In the genomic region with DNA sequence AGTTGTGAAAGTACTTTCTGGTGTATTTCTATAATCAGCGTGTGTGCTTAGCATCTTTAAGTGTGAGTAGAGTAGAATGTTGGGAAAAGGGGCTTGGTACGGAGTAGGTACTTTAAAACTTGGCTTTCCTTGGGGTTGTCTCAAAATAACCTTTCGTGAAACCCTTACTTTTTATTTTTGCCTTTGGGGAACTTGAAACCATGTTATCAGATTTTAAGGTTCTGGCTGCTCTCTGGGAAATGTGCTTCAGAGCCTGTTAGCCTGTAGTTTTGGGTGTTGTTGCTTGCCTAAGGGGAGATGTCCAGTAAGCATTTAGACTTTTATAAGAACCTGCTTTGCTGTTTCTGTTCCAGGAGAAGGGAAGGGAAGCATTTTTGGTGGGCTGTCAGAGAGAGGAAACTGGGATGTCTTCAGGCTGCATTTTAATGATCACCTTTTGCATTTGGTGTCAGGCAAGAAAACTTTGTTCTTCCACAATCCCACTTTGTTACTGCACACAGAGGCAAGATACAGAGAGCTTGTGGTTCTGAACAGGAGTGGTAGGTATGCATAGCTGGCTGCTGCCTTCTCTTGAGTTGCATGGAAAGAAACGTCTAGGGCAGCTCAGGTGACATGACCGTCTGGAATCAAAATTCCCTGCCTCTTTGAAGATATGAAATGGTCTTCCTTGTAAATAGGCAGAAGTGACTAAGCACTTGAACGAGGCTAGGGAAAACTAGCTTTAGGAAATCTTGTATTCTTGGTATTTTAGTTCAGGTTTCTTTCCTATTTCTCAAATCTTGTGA, we compare ENCODE assay signal across 9 cellular contexts. TPM values are rescaled to one million over a fixed set of nuclear protein-coding genes. Genes with fewer than 3 reads are reported as not detected.
A peak's percentile ranks its signal among the peaks of the same experiment; 100 is the strongest.
DNase-seq lines count a peak whose midpoint lies in the region; ATAC-seq, FAIRE-seq and TF ChIP-seq lines count a peak whose summit lies in the region.
"Had no signal": no experiment of that assay in that cellular context is flagged by ENCODE, and none has a peak within 500 bp of the region (broad histone marks: within the 10 kb centered on the region; RNA-seq: fewer than 3 reads in every experiment).

No MANE protein-coding gene starts in this region.

- H2BK15ac ChIP-seq in H1 (ENCODE audit: low read length): no peak overlapping the region

- WGBS in H1 (ENCODE audit: extremely low coverage in 1 of 2, insufficient coverage in 1 of 2, insufficient read length in 1 of 2, insufficient replicate concordance in 2 of 2, low coverage in 1 of 2, low lambda C conversion rate in 2 of 2, missing lambda C conversion rate in 1 of 2), 2 experiments: 73% methylated on average over 6 of the region's 6 CpGs; no CpG with 5 or more reads in 1 of the 2 experiments

- POLR2A ChIA-PET in OCI-LY7 (lab: Charles Lee): interaction anchor here (0.6 to 1.8 kb wide), 6 partner anchors 13 to 266 kb away, joined by 3 to 6 read pairs (median 4); partner anchors contain the start of gene NUP88
- POLR2A ChIA-PET in H1 (lab: Charles Lee; ENCODE audit: partially characterized antibody): interaction anchor here (0.8 kb wide), 1 partner anchor 157 kb away, joined by 3 read pairs; no protein-coding TSS in a partner anchor

- peak overlapping the region; percentile 18 for H3K27ac Mint-ChIP-seq in progenitor cell of endocrine pancreas

- BruUV-seq in OCI-LY7 (replicated peaks; lab: Mats Ljungman, UMichigan): TSS peak; percentile 56

- no peak overlapping the region for H4K91ac ChIP-seq in H1 (replicated peaks; ENCODE audit: insufficient read length, low read length)

- intact Hi-C loops in OCI-LY7 (cut with micrococcal nuclease; ENCODE audit: unreplicated experiment): loop anchor here (2.0 kb wide), 1 partner anchor 135 kb away; the partner anchor contains the start of gene NUP88

- TF ChIP-seq POLR2A in GM12891 (IDR thresholded peaks at IDR 0.05; ENCODE audit: low read depth, low read length): no peak
- no peak for TF ChIP-seq POLR2A in H1 (IDR thresholded peaks at IDR 0.05; ENCODE audit: control extremely low read depth in 1 of 2, low read depth in 2 of 2, low read length in 2 of 2)

- H3K9me3 ChIP-seq in OCI-LY7 (ENCODE audit: low read length): no peaks in the 10 kb centered on the region
- H3K9me3 ChIP-seq in H1 (ENCODE audit: insufficient read depth in 2 of 2, low read depth in 1 of 2, low read length in 1 of 2): no peaks in the 10 kb centered on the region

- FAIRE-seq in GM12891 (lab: Jason Lieb, UNC): peak; percentile 48
- no peak for FAIRE-seq in H1 (lab: Jason Lieb, UNC)

- peak overlapping the region; percentile 74 for H3K4me3 ChIP-seq in OCI-LY7 (ENCODE audit: low read depth, low read length, poor library complexity, severe bottlenecking)
- H3K4me3 ChIP-seq in H1 (ENCODE audit: extremely low read depth in 1 of 4, insufficient read depth in 2 of 4, low read depth in 3 of 4, low read length in 4 of 4): peak overlapping the region in 3 of 4 experiments; percentile 2 to 81 (median 69); a peak in 3 of 8 replicates

- no peaks in the 10 kb centered on the region for H3K27me3 Mint-ChIP-seq in progenitor cell of endocrine pancreas

- peaks cover 16% of the 10 kb centered on the region; the same call in 1 of the 2 replicates for H4K20me1 ChIP-seq in OCI-LY7 (ENCODE audit: insufficient read depth, low read length)
- peaks cover 0 to 2% of the 10 kb centered on the region in 2 experiments for H4K20me1 ChIP-seq in H1 (replicated peaks in 1 of 2; ENCODE audit: control insufficient read depth in 1 of 2, insufficient read depth in 2 of 2, low read length in 2 of 2)

- no peak overlapping the region for H3K23ac ChIP-seq in H1 (ENCODE audit: insufficient read length)

- no peak overlapping the region for H3K14ac ChIP-seq in H1 (ENCODE audit: insufficient read length)

- H3K4me1 ChIP-seq in OCI-LY7 (ENCODE audit: insufficient read depth, low read length, poor library complexity, severe bottlenecking): peaks cover 40% of the 10 kb centered on the region
- peaks cover 1 to 9% (median 6%) of the 10 kb centered on the region in 4 experiments; a peak in 5 of 7 replicates for H3K4me1 ChIP-seq in H1 (replicated peaks in 1 of 4; ENCODE audit: control insufficient read depth in 3 of 4, insufficient read depth in 4 of 4, low read length in 3 of 4)

- no peaks in the 10 kb centered on the region for H3K9me3 Mint-ChIP-seq in progenitor cell of endocrine pancreas (ENCODE audit: low read depth)

- H3K56ac ChIP-seq in H1 (replicated peaks; ENCODE audit: insufficient read length, low read depth, low read length): no peak overlapping the region

- H3K4me1 Mint-ChIP-seq in progenitor cell of endocrine pancreas (ENCODE audit: low read depth): peaks cover 20% of the 10 kb centered on the region

- no peak overlapping the region for H2BK12ac ChIP-seq in H1 (ENCODE audit: low read depth, low read length)

- no peak for TF ChIP-seq EP300 in H1 (IDR thresholded peaks at IDR 0.05; ENCODE audit: borderline replicate concordance in 1 of 2, low read depth in 2 of 2, low read length in 2 of 2)

- TF ChIP-seq CTCF in OCI-LY7 (conservative IDR thresholded peaks at IDR 0.05; ENCODE audit: low read length): no peak
- no peak for TF ChIP-seq CTCF in H1 (IDR thresholded peaks at IDR 0.05; ENCODE audit: control extremely low read depth in 1 of 3, insufficient read depth in 1 of 3, low read depth in 1 of 3, low read length in 3 of 3)
- TF ChIP-seq CTCF in progenitor cell of endocrine pancreas (IDR thresholded peaks at IDR 0.05; ENCODE audit: unreplicated experiment): no peak

- peak overlapping the region; percentile 89 for H3K4me3 Mint-ChIP-seq in progenitor cell of endocrine pancreas (ENCODE audit: low read depth)

- H3K27ac ChIP-seq in OCI-LY7 (ENCODE audit: low read depth, low read length, poor library complexity, severe bottlenecking) (peak overlapping the region; percentile 38), H1 (ENCODE audit: low read depth, low read length) (no peak overlapping the region)

- H2BK20ac ChIP-seq in H1 (ENCODE audit: low read length): no peak overlapping the region

- CTCF ChIA-PET in OCI-LY7 (lab: Charles Lee; ENCODE audit: unreplicated experiment): no interaction called here
- CTCF ChIA-PET in H1 (lab: Charles Lee; ENCODE audit: partially characterized antibody): interaction anchor here (1.0 to 2.0 kb wide), 4 partner anchors 14 to 34 kb away, joined by 3 to 5 read pairs (median 4); no protein-coding TSS in a partner anchor

- no peak overlapping the region for H3K4ac ChIP-seq in H1 (replicated peaks; ENCODE audit: insufficient read length, low read depth, low read length)

- 0 out of 2 replicates have a peak overlapping the region, but pooled peaks have one; percentile 27 for H2BK5ac ChIP-seq in H1 (ENCODE audit: low read depth, low read length)

- no peak overlapping the region for H4K8ac ChIP-seq in H1 (ENCODE audit: extremely low read depth, insufficient read depth, low read length)

- no peaks in the 10 kb centered on the region for H3K9me2 ChIP-seq in OCI-LY7 (ENCODE audit: insufficient read depth, low read length)

- H2BK120ac ChIP-seq in H1 (replicated peaks; ENCODE audit: low read depth, low read length): no peak overlapping the region

- H2AK5ac ChIP-seq in H1 (ENCODE audit: low read depth, low read length): no peak overlapping the region

- no peak overlapping the region for H2AFZ ChIP-seq in OCI-LY7 (ENCODE audit: low read length)
- H2AFZ ChIP-seq in H1 (ENCODE audit: low read length): no peak overlapping the region

- H3K36me3 ChIP-seq in OCI-LY7 (ENCODE audit: insufficient read depth, low read length): peaks cover 21% of the 10 kb centered on the region
- no peaks in the 10 kb centered on the region for H3K36me3 ChIP-seq in H1 (ENCODE audit: control insufficient read depth in 2 of 4, insufficient read depth in 4 of 4, low read length in 3 of 4)

- peaks cover 1% of the 10 kb centered on the region for H3K36me3 Mint-ChIP-seq in progenitor cell of endocrine pancreas (ENCODE audit: insufficient read depth)

- no peaks in the 10 kb centered on the region for H3K27me3 ChIP-seq in H1 (replicated peaks in 1 of 4; ENCODE audit: control insufficient read depth in 3 of 4, extremely low read depth in 1 of 4, insufficient read depth in 3 of 4, low read length in 3 of 4)

- no peak for ATAC-seq in GM19023 (IDR thresholded peaks at IDR 0.05; ENCODE audit: unreplicated experiment)
- ATAC-seq in activated CD4-positive, CD25-positive, alpha-beta regulatory T cell treated with anti-CD3 and anti-CD28 coated beads, Interleukin-2, amount 50 U/mL, for 24 hours: no peak

- H3K79me2 ChIP-seq in OCI-LY7 (ENCODE audit: insufficient read depth, low read depth, low read length): peaks cover 57% of the 10 kb centered on the region
- H3K79me2 ChIP-seq in H1 (ENCODE audit: control insufficient read depth in 1 of 2, insufficient read depth in 2 of 2, low read length in 2 of 2): peaks cover 11 to 57% of the 10 kb centered on the region in 2 experiments

- no peak overlapping the region for H3K9ac ChIP-seq in H1 (replicated peaks in 1 of 4; ENCODE audit: extremely low read depth in 1 of 4, low read depth in 3 of 4, low read length in 3 of 4)

- H3K4me2 ChIP-seq in OCI-LY7 (ENCODE audit: low read length) (peak overlapping the region; percentile 81), H1 (ENCODE audit: insufficient read depth in 1 of 2, low read depth in 2 of 2, low read length in 2 of 2) (peak overlapping the region; percentile 71 to 77)

- no peak overlapping the region for H3K18ac ChIP-seq in H1 (ENCODE audit: extremely low read depth, low read length)

- DNase-seq in GM12891 (ENCODE audit: insufficient read length, low spot score) (no peak), OCI-LY7 (ENCODE audit: low spot score) (peak; percentile 12), H1 (ENCODE audit: low read depth in 1 of 2, low spot score in 2 of 2) (no peak), progenitor cell of endocrine pancreas (ENCODE audit: low spot score, unreplicated experiment) (no peak), globus pallidus (ENCODE audit: low spot score) (no peak), NCI-H2196 treated with DMSO at 0.1 percent for 48 hours (lab: John Stamatoyannopoulos, UW; ENCODE audit: unreplicated experiment) (no peak)
- DNase-seq: activated effector memory CD4-positive, alpha-beta T cell treated with anti-CD3 and anti-CD28 coated beads, Interleukin-2, amount 50 U/mL, for 16 hours had no signal

- peaks cover 4% of the 10 kb centered on the region; the same call in 1 of the 2 replicates for H3K23me2 ChIP-seq in H1 (ENCODE audit: low read depth, low read length)

- peaks cover 7% of the 10 kb centered on the region; the same call in 1 of the 2 replicates for H3K79me1 ChIP-seq in H1 (ENCODE audit: low read depth, low read length)

- no peak overlapping the region for H4K5ac ChIP-seq in H1 (ENCODE audit: insufficient read length, low read depth, low read length)

- no peak for TF ChIP-seq RAD21 in H1 (IDR thresholded peaks at IDR 0.05 in 1 of 2, conservative IDR thresholded peaks at IDR 0.05 in 1 of 2; ENCODE audit: low read depth in 2 of 2, low read length in 2 of 2)

RNA-seq across cellular contexts. Expression of gene RABEP1, which starts 1.6 kb away (rescaled TPM):
- polyA plus RNA-seq in GM12891 (2012; ENCODE audit: low read depth, missing spikeins): 40.8 TPM
- 53.2 and 58.6 TPM in 2 replicates for total RNA-seq in OCI-LY7 (2014; rRNA removed; shearing (Covaris generic))
- total RNA-seq in OCI-LY7 (2022) (60.8 and 70.9 TPM in 2 replicates), progenitor cell of endocrine pancreas (46.2 and 50.1 TPM in 2 replicates)
- total RNA-seq in H1 (2021; fragmentation: NEBNext Ultra II Directional; extraction: Animal tissue kit (Norgen Biotek cat#: 25700)): 50.7 and 52.3 TPM in 2 replicates
- polyA plus RNA-seq in H1 (2011; rRNA removed): 4.5 and 8.5 TPM in 2 replicates
- 14.2 TPM for polyA plus RNA-seq in H1 (2011; cell fraction: cytosol; rRNA removed)
- 16.9 TPM for polyA plus RNA-seq in H1 (2011; cell fraction: nucleus; rRNA removed)
- polyA plus RNA-seq in H1 (2012, experiment 1 of 2): 23.8 to 36.5 TPM (median 28.8 TPM) in 4 replicates
- 5.4 TPM for polyA plus RNA-seq in H1 (2012, experiment 2 of 2)
- 35.1 TPM for polyA plus RNA-seq in H1 (2013, experiment 1 of 2)
- 34.3 TPM for polyA plus RNA-seq in H1 (2013, experiment 2 of 2)
- polyA minus RNA-seq in H1 (2011; rRNA and poly(A)+ RNA removed): 42.8 and 74.6 TPM in 2 replicates
- polyA minus RNA-seq in H1 (2011; cell fraction: cytosol; rRNA and poly(A)+ RNA removed): 19.2 TPM
- polyA minus RNA-seq in H1 (2011; cell fraction: nucleus; rRNA and poly(A)+ RNA removed): 83.9 TPM

RNA-seq across cellular contexts. Expression of gene SCIMP, which starts 49.1 kb away (rescaled TPM):
- polyA plus RNA-seq in GM12891 (2012; ENCODE audit: low read depth, missing spikeins): 48.3 TPM
- total RNA-seq in OCI-LY7 (2014; rRNA removed; shearing (Covaris generic)): 0.88 and 3.0 TPM in 2 replicates
- total RNA-seq in OCI-LY7 (2022) (0.27 and 0.72 TPM in 2 replicates), progenitor cell of endocrine pancreas (not detected in 2 replicates)
- not detected in 2 replicates for total RNA-seq in H1 (2021; fragmentation: NEBNext Ultra II Directional; extraction: Animal tissue kit (Norgen Biotek cat#: 25700))
- polyA plus RNA-seq in H1 (2011; rRNA removed): not detected in 2 replicates
- polyA plus RNA-seq in H1 (2011; cell fraction: cytosol; rRNA removed): not detected
- polyA plus RNA-seq in H1 (2011; cell fraction: nucleus; rRNA removed): not detected
- polyA plus RNA-seq in H1 (2012, experiment 1 of 2): 0.21 to 0.38 TPM in 2 of 4 replicates, not detected in the others
- polyA plus RNA-seq in H1 (2012, experiment 2 of 2): 0.09 TPM
- not detected for polyA plus RNA-seq in H1 (2013, experiment 1 of 2)
- not detected for polyA plus RNA-seq in H1 (2013, experiment 2 of 2)
- polyA minus RNA-seq in H1 (2011; rRNA and poly(A)+ RNA removed): not detected in 2 replicates
- polyA minus RNA-seq in H1 (2011; cell fraction: cytosol; rRNA and poly(A)+ RNA removed): not detected
- not detected for polyA minus RNA-seq in H1 (2011; cell fraction: nucleus; rRNA and poly(A)+ RNA removed)
